In the genomic region with DNA sequence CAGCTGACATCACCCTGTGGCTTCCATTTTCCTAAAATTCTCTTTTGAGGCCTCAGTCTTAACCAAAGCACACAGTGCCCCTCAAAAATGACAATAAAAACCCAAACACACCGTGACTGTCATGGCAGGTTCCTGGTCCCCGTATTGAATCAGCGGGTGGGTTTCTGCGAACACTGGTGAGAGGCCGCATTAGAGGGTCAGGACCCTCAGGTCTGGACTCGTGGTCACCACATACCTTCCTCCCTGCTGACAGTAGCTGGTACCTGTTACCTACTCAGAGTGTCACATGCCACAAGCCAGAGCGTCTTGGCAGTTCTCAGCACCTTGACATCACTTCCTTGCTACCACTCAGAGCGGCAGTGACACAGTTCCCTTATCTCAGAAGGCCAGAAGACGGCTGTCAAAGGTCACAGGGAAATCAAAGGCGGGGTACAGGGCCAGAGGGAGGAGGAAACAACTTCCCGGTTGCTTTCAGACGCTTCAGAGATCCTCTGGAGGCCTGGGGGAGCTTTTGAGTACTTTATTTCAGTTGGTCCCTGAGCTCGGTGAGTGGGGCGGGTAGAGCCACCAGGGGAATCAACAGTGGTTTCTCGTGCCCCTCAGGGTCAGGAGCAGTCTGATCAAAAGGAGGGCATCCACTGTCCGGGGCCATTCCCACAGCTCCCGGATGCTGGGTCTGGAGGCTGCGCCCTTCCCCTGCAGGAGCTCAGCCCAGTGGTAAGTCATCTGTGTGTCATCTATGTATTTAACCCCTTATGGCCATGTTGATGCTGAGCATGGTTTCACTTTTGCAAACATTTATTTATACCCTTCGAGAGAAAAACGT, we compare ENCODE assay signal across 1 cellular context.
TF ChIP-seq lines count a peak whose summit lies in the region.

A gene (minus strand): TSS at position 281 of the 826 bp plus-strand sequence.
A gene with protein sequence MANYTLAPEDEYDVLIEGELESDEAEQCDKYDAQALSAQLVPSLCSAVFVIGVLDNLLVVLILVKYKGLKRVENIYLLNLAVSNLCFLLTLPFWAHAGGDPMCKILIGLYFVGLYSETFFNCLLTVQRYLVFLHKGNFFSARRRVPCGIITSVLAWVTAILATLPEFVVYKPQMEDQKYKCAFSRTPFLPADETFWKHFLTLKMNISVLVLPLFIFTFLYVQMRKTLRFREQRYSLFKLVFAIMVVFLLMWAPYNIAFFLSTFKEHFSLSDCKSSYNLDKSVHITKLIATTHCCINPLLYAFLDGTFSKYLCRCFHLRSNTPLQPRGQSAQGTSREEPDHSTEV (plus strand): TSS at position 474 of the 826 bp plus-strand sequence. CDS start 821 bp downstream, outside the sequence.

TF ChIP-seq in K562, 482 proteins besides CTCF, POLR2A, EP300 and RAD21 (continued from another document):
- TF ChIP-seq GTF2A2 (tag; IDR thresholded peaks at IDR 0.05) (peak; percentile 77; the same call in 1 of the 2 replicates), RB1 (IDR thresholded peaks at IDR 0.05; ENCODE audit: low read depth) (peak; percentile 70; the same call in 1 of the 2 replicates), TAF9B (IDR thresholded peaks at IDR 0.05; ENCODE audit: partially characterized antibody) (peak; percentile 78), ETV1 (tag; conservative IDR thresholded peaks at IDR 0.05; ENCODE audit: low read depth) (peak; percentile 89), LEF1 (IDR thresholded peaks at IDR 0.05) (peak; percentile 98), ZNF24 (IDR thresholded peaks at IDR 0.05) (peak; percentile 61), RFX7 (CRISPR knock-in tag; IDR thresholded peaks at IDR 0.05) (peak; percentile 56; the same call in 1 of the 2 replicates), ATF1 (CRISPR knock-in tag; IDR thresholded peaks at IDR 0.05) (no peak), ATF1 (tag; IDR thresholded peaks at IDR 0.05) (peak; percentile 94), RBM15 (IDR thresholded peaks at IDR 0.05; ENCODE audit: insufficient read depth, low read length) (no peak), HDAC8 (tag; IDR thresholded peaks at IDR 0.05) (peak; percentile 27; the same call in 1 of the 2 replicates), HDAC3 (IDR thresholded peaks at IDR 0.05; ENCODE audit: borderline replicate concordance, partially characterized antibody) (peak; percentile 87), ZNF699 (CRISPR knock-in tag; IDR thresholded peaks at IDR 0.05; ENCODE audit: insufficient replicate concordance) (no peak), SMC3 (conservative IDR thresholded peaks at IDR 0.05; ENCODE audit: insufficient read depth, low read depth, low read length) (0 out of 2 replicates have a peak, but pooled peaks have one; percentile 9), GATAD2A (IDR thresholded peaks at IDR 0.05) (0 out of 2 replicates have a peak, but pooled peaks have one; percentile 65), RUNX1 (IDR thresholded peaks at IDR 0.05; ENCODE audit: low read depth) (0 out of 2 replicates have a peak, but pooled peaks have one; percentile 10), HMG20B (CRISPR knock-in tag; IDR thresholded peaks at IDR 0.05) (no peak), KDM5B (IDR thresholded peaks at IDR 0.05; ENCODE audit: insufficient replicate concordance, low read depth, low read length) (peak; percentile 32), ZNF124 (CRISPR knock-in tag; IDR thresholded peaks at IDR 0.05) (no peak), DDX20 (tag; IDR thresholded peaks at IDR 0.05; ENCODE audit: low read depth) (peak; percentile 17; the same call in 1 of the 2 replicates), PPARD (CRISPR knock-in tag; IDR thresholded peaks at IDR 0.05) (no peak), ZBTB8A (IDR thresholded peaks at IDR 0.05; ENCODE audit: partially characterized antibody) (no peak), TCF7L2 (IDR thresholded peaks at IDR 0.05; ENCODE audit: low read depth, low read length) (peak; percentile 31; the same call in 1 of the 2 replicates), EWSR1 (IDR thresholded peaks at IDR 0.05; ENCODE audit: borderline replicate concordance, low read depth, partially characterized antibody) (no peak), CREM (IDR thresholded peaks at IDR 0.05; ENCODE audit: low read depth) (peak; percentile 98), SIRT6 (IDR thresholded peaks at IDR 0.05; ENCODE audit: low read depth, low read length) (no peak), ZNF12 (CRISPR knock-in tag; IDR thresholded peaks at IDR 0.05) (peak; percentile 63; the same call in 1 of the 2 replicates), FOSL1 (tag; conservative IDR thresholded peaks at IDR 0.05) (peak; percentile 92)
- TF ChIP-seq, protein P1, sequence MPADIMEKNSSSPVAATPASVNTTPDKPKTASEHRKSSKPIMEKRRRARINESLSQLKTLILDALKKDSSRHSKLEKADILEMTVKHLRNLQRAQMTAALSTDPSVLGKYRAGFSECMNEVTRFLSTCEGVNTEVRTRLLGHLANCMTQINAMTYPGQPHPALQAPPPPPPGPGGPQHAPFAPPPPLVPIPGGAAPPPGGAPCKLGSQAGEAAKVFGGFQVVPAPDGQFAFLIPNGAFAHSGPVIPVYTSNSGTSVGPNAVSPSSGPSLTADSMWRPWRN (IDR thresholded peaks at IDR 0.05; ENCODE audit: low read depth) = 0 out of 2 replicates have a peak, but pooled peaks have one; percentile 45
- TF ChIP-seq, protein P2, sequence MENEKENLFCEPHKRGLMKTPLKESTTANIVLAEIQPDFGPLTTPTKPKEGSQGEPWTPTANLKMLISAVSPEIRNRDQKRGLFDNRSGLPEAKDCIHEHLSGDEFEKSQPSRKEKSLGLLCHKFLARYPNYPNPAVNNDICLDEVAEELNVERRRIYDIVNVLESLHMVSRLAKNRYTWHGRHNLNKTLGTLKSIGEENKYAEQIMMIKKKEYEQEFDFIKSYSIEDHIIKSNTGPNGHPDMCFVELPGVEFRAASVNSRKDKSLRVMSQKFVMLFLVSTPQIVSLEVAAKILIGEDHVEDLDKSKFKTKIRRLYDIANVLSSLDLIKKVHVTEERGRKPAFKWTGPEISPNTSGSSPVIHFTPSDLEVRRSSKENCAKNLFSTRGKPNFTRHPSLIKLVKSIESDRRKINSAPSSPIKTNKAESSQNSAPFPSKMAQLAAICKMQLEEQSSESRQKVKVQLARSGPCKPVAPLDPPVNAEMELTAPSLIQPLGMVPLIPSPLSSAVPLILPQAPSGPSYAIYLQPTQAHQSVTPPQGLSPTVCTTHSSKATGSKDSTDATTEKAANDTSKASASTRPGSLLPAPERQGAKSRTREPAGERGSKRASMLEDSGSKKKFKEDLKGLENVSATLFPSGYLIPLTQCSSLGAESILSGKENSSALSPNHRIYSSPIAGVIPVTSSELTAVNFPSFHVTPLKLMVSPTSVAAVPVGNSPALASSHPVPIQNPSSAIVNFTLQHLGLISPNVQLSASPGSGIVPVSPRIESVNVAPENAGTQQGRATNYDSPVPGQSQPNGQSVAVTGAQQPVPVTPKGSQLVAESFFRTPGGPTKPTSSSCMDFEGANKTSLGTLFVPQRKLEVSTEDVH (IDR thresholded peaks at IDR 0.05; ENCODE audit: low read depth, partially characterized antibody) = peak; percentile 56
- TF ChIP-seq, protein P3, sequence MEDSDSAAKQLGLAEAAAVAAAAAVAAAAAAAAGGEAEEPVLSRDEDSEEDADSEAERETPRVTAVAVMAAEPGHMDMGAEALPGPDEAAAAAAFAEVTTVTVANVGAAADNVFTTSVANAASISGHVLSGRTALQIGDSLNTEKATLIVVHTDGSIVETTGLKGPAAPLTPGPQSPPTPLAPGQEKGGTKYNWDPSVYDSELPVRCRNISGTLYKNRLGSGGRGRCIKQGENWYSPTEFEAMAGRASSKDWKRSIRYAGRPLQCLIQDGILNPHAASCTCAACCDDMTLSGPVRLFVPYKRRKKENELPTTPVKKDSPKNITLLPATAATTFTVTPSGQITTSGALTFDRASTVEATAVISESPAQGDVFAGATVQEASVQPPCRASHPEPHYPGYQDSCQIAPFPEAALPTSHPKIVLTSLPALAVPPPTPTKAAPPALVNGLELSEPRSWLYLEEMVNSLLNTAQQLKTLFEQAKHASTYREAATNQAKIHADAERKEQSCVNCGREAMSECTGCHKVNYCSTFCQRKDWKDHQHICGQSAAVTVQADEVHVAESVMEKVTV (CRISPR knock-in tag; IDR thresholded peaks at IDR 0.05) = 0 out of 2 replicates have a peak, but pooled peaks have one; percentile 6
- TF ChIP-seq, protein P4, sequence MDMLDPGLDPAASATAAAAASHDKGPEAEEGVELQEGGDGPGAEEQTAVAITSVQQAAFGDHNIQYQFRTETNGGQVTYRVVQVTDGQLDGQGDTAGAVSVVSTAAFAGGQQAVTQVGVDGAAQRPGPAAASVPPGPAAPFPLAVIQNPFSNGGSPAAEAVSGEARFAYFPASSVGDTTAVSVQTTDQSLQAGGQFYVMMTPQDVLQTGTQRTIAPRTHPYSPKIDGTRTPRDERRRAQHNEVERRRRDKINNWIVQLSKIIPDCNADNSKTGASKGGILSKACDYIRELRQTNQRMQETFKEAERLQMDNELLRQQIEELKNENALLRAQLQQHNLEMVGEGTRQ (CRISPR knock-in tag; IDR thresholded peaks at IDR 0.05) = peak; percentile 58; the same call in 1 of the 2 replicates
- TF ChIP-seq, protein P5, sequence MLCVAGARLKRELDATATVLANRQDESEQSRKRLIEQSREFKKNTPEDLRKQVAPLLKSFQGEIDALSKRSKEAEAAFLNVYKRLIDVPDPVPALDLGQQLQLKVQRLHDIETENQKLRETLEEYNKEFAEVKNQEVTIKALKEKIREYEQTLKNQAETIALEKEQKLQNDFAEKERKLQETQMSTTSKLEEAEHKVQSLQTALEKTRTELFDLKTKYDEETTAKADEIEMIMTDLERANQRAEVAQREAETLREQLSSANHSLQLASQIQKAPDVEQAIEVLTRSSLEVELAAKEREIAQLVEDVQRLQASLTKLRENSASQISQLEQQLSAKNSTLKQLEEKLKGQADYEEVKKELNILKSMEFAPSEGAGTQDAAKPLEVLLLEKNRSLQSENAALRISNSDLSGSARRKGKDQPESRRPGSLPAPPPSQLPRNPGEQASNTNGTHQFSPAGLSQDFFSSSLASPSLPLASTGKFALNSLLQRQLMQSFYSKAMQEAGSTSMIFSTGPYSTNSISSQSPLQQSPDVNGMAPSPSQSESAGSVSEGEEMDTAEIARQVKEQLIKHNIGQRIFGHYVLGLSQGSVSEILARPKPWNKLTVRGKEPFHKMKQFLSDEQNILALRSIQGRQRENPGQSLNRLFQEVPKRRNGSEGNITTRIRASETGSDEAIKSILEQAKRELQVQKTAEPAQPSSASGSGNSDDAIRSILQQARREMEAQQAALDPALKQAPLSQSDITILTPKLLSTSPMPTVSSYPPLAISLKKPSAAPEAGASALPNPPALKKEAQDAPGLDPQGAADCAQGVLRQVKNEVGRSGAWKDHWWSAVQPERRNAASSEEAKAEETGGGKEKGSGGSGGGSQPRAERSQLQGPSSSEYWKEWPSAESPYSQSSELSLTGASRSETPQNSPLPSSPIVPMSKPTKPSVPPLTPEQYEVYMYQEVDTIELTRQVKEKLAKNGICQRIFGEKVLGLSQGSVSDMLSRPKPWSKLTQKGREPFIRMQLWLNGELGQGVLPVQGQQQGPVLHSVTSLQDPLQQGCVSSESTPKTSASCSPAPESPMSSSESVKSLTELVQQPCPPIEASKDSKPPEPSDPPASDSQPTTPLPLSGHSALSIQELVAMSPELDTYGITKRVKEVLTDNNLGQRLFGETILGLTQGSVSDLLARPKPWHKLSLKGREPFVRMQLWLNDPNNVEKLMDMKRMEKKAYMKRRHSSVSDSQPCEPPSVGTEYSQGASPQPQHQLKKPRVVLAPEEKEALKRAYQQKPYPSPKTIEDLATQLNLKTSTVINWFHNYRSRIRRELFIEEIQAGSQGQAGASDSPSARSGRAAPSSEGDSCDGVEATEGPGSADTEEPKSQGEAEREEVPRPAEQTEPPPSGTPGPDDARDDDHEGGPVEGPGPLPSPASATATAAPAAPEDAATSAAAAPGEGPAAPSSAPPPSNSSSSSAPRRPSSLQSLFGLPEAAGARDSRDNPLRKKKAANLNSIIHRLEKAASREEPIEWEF (CRISPR knock-in tag; IDR thresholded peaks at IDR 0.05) = peak; percentile 90; the same call in 1 of the 2 replicates
